In genomic region chr19:29665215-29665825, GRCh38 we compare ENCODE assay signal across 1 cellular context.
TF ChIP-seq lines count a peak whose summit lies in the region.

A gene with protein sequence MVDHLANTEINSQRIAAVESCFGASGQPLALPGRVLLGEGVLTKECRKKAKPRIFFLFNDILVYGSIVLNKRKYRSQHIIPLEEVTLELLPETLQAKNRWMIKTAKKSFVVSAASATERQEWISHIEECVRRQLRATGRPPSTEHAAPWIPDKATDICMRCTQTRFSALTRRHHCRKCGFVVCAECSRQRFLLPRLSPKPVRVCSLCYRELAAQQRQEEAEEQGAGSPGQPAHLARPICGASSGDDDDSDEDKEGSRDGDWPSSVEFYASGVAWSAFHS (plus strand): TSS chr19:29665461. CDS start chr19:29673840, 8,379 bp downstream.

TF ChIP-seq in K562, 482 proteins besides CTCF, POLR2A, EP300 and RAD21 (continued from another document):
- TF ChIP-seq CC2D1A (IDR thresholded peaks at IDR 0.05) (no peak), GTF2E2 (tag; IDR thresholded peaks at IDR 0.05) (0 out of 2 replicates have a peak, but pooled peaks have one; percentile 49), ZNF57 (CRISPR knock-in tag; IDR thresholded peaks at IDR 0.05) (no peak), HNRNPL (IDR thresholded peaks at IDR 0.05; ENCODE audit: low read depth, low read length) (peak; percentile 35; the same call in 1 of the 2 replicates), ESRRA (IDR thresholded peaks at IDR 0.05; ENCODE audit: borderline replicate concordance, low read depth) (peak; percentile 23; the same call in 1 of the 2 replicates), ZC3H8 (IDR thresholded peaks at IDR 0.05) (no peak), SNIP1 (IDR thresholded peaks at IDR 0.05; ENCODE audit: low read depth) (no peak), CAMTA2 (CRISPR knock-in tag; conservative IDR thresholded peaks at IDR 0.05) (no peak), ATF1 (CRISPR knock-in tag; IDR thresholded peaks at IDR 0.05) (0 out of 2 replicates have a peak, but pooled peaks have one; percentile 25), ATF1 (tag; IDR thresholded peaks at IDR 0.05) (peak; percentile 50), ZNF133 (CRISPR knock-in tag; IDR thresholded peaks at IDR 0.05) (no peak), RBM14 (IDR thresholded peaks at IDR 0.05; ENCODE audit: borderline replicate concordance, insufficient read depth, low read depth, low read length) (no peak), MTA1 (IDR thresholded peaks at IDR 0.05; ENCODE audit: borderline replicate concordance) (no peak), POLR2G (IDR thresholded peaks at IDR 0.05; ENCODE audit: low read depth, low read length) (peak; percentile 89), ILF3 (IDR thresholded peaks at IDR 0.05; ENCODE audit: borderline replicate concordance) (no peak), SMAD3 (CRISPR knock-in tag; conservative IDR thresholded peaks at IDR 0.05) (no peak), EZH2 (IDR thresholded peaks at IDR 0.05; ENCODE audit: borderline replicate concordance, low read depth, low read length) (no peak), RB1 (IDR thresholded peaks at IDR 0.05; ENCODE audit: low read depth) (peak; percentile 86), HNRNPK (IDR thresholded peaks at IDR 0.05; ENCODE audit: low read depth, low read length, poor library complexity, severe bottlenecking) (peak; percentile 11), HSF4 (CRISPR knock-in tag; IDR thresholded peaks at IDR 0.05; ENCODE audit: borderline replicate concordance) (no peak), ZNF551 (CRISPR knock-in tag; IDR thresholded peaks at IDR 0.05) (no peak), MAFK (IDR thresholded peaks at IDR 0.05; ENCODE audit: low read length) (no peak), RBM17 (IDR thresholded peaks at IDR 0.05; ENCODE audit: borderline replicate concordance, low read depth, low read length) (no peak), HMG20B (CRISPR knock-in tag; IDR thresholded peaks at IDR 0.05) (no peak), TEAD2 (tag; IDR thresholded peaks at IDR 0.05) (no peak), GABPA (tag; conservative IDR thresholded peaks at IDR 0.05; ENCODE audit: low read depth) (peak; percentile 62; the same call in 1 of the 2 replicates), HDAC1 (IDR thresholded peaks at IDR 0.05) (0 out of 4 replicates have a peak, but pooled peaks of 1 of the 2 experiments have one; percentile 11), ZFX (CRISPR knock-in tag; IDR thresholded peaks at IDR 0.05) (peak; percentile 62), TAF1 (IDR thresholded peaks at IDR 0.05; ENCODE audit: control insufficient read depth, extremely low read depth, insufficient read depth, low read length, severe bottlenecking) (peak; percentile 46), THAP7 (CRISPR knock-in tag; IDR thresholded peaks at IDR 0.05) (no peak), SRSF1 (IDR thresholded peaks at IDR 0.05; ENCODE audit: low read depth, low read length) (no peak)
- TF ChIP-seq, protein P1, sequence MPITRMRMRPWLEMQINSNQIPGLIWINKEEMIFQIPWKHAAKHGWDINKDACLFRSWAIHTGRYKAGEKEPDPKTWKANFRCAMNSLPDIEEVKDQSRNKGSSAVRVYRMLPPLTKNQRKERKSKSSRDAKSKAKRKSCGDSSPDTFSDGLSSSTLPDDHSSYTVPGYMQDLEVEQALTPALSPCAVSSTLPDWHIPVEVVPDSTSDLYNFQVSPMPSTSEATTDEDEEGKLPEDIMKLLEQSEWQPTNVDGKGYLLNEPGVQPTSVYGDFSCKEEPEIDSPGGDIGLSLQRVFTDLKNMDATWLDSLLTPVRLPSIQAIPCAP (CRISPR knock-in tag; IDR thresholded peaks at IDR 0.05; ENCODE audit: borderline replicate concordance), result no peak
- TF ChIP-seq, protein P2, sequence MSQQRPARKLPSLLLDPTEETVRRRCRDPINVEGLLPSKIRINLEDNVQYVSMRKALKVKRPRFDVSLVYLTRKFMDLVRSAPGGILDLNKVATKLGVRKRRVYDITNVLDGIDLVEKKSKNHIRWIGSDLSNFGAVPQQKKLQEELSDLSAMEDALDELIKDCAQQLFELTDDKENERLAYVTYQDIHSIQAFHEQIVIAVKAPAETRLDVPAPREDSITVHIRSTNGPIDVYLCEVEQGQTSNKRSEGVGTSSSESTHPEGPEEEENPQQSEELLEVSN (IDR thresholded peaks at IDR 0.05; ENCODE audit: borderline replicate concordance in 1 of 2, extremely low read depth in 1 of 2, insufficient read depth in 1 of 2, insufficient read length in 1 of 2, low read depth in 1 of 2, low read length in 1 of 2, poor library complexity in 1 of 2, severe bottlenecking in 1 of 2), result peak; percentile 16 to 66
